In the genomic region with DNA sequence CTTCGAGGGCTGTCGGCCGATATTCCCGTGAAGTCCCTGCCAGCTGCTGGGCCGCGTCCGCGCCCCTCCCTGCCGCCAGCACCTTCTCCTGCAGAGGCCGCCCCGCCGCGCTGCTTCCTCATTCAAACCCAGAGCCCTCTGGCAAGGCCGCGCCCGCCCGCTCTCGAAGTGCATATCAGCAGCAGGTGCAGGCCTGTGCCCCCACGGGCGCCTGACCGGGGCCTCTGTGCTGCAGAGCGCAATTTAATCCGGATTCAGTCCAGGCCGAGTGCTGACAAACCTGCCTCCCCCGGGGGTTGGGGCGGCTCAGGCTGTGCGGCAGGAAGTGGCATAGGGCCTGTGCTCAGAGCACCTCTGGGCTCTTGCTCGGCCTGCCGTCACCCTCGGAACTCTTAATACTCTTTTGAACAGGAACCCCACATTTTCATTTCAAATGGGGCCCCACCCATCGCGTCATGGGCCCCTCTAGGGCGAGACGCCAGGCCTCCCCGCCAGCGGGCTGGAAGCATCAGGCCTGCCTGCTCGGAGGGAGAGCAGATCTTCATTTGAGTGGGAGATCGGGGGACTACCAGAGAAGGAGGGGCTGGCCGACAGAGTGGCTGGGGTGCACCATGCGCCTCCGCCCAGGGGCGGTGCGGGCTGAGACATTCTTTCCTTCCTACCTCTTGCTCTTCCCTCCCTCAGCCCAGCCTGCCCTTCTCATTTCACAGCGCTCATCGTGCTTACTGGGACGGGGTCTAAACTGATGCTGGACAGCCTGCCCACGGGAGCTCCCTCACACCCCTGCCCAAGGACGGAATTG, we compare ENCODE assay signal across 8 cellular contexts.
A peak's percentile ranks its signal among the peaks of the same experiment; 100 is the strongest.
DNase-seq lines count a peak whose midpoint lies in the region; ATAC-seq and TF ChIP-seq lines count a peak whose summit lies in the region.

No MANE protein-coding gene starts in this region.

- H3K4me3 ChIP-seq in right cardiac atrium (ENCODE audit: low read length): no peak overlapping the region
- H3K4me3 ChIP-seq in tibial artery: no peak overlapping the region

- H3K4me1 ChIP-seq in right cardiac atrium (ENCODE audit: control insufficient read depth, insufficient read depth, low read length) (no peaks in the 10 kb centered on the region), tibial artery (no peaks in the 10 kb centered on the region)

- no peaks in the 10 kb centered on the region for H3K36me3 ChIP-seq in tibial artery

- no peak for TF ChIP-seq CTCF in tibial artery (IDR thresholded peaks at IDR 0.05)

- H3K27me3 ChIP-seq in right cardiac atrium (ENCODE audit: control insufficient read depth, insufficient read depth) (no peaks in the 10 kb centered on the region), tibial artery (peaks cover 0 to 10% of the 10 kb centered on the region in 2 donors)

- DNase-seq in activated CD8-positive, alpha-beta memory T cell treated with anti-CD3 and anti-CD28 coated beads, Interleukin-2, amount 50 U/mL, for 24 hours (ENCODE audit: extremely low read depth): peak; percentile 5
- peak; percentile 66 to 89 (median 81) for DNase-seq in right cardiac atrium
- DNase-seq in stimulated activated CD8-positive, alpha-beta memory T cell treated with anti-CD3 and anti-CD28 coated beads, Interleukin-4, amount 100 ng/mL, for 24 hours (ENCODE audit: low read depth): peak; percentile 34
- DNase-seq in HT-29 (ENCODE audit: low spot score): no peak
- DNase-seq in NCI-H1105 treated with DMSO at 0.1 percent for 48 hours (lab: John Stamatoyannopoulos, UW): no peak
- DNase-seq in tibial artery: no peak

- 46% methylated on average over 48 of the region's 48 CpGs for WGBS in right cardiac atrium

- no peaks in the 10 kb centered on the region for H3K9me3 ChIP-seq in right cardiac atrium (ENCODE audit: control insufficient read depth, low read length)
- no peaks in the 10 kb centered on the region for H3K9me3 ChIP-seq in tibial artery

- H3K27ac ChIP-seq in right cardiac atrium (ENCODE audit: low read length): no peak overlapping the region
- no peak overlapping the region for H3K27ac ChIP-seq in tibial artery

- ATAC-seq in GM19043 (IDR thresholded peaks at IDR 0.05; ENCODE audit: low read depth, unreplicated experiment) (peak; percentile 83), HG03354 (IDR thresholded peaks at IDR 0.05; ENCODE audit: poor library complexity, severe bottlenecking, unreplicated experiment) (peak; percentile 96), right cardiac atrium (peak; percentile 80 to 84)

- intact Hi-C loops in right cardiac atrium (cut with DNase I): no loop called here
- intact Hi-C loops in tibial artery (cut with DNase I; ENCODE audit: low total_unique reads): no loop called here

Comparison
In these comparisons a context has a peak if more than half of its experiments do, and no peak if none do; other contexts are left out.
1. DNase-seq: peak in activated CD8-positive, alpha-beta memory T cell treated with anti-CD3 and anti-CD28 coated beads, Interleukin-2, amount 50 U/mL, for 24 hours (single experiment), right cardiac atrium (3 of 3) and stimulated activated CD8-positive, alpha-beta memory T cell treated with anti-CD3 and anti-CD28 coated beads, Interleukin-4, amount 100 ng/mL, for 24 hours (single experiment); none in HT-29 (single experiment), NCI-H1105 treated with DMSO at 0.1 percent for 48 hours (single experiment) and tibial artery (0 of 2).
2. Peak in every context shown above with its lines, with median percentiles within 50 percentile points of each other: ATAC-seq.